In genomic region chr6:43817192-43817591, GRCh38 we compare ENCODE assay signal across 9 cellular contexts. TPM values are rescaled to one million over a fixed set of nuclear protein-coding genes. Genes with fewer than 3 reads are reported as not detected.
A peak's percentile ranks its signal among the peaks of the same experiment; 100 is the strongest.
DNase-seq lines count a peak whose midpoint lies in the region; ATAC-seq and TF ChIP-seq lines count a peak whose summit lies in the region.
"Had no signal": no experiment of that assay in that cellular context is flagged by ENCODE, and none has a peak within 500 bp of the region (broad histone marks: within the 10 kb centered on the region; RNA-seq: fewer than 3 reads in every experiment).

No MANE protein-coding gene starts in this region.

- H2AFZ ChIP-seq in MM.1S (ENCODE audit: low read length): 0 out of 2 replicates have a peak overlapping the region, but pooled peaks have one; percentile 15

- H4K20me1 ChIP-seq in MM.1S (ENCODE audit: insufficient read depth, low read length): no peaks in the 10 kb centered on the region

- H3K4me1 ChIP-seq in MM.1S (ENCODE audit: low read length): peaks cover 3% of the 10 kb centered on the region

- no peak overlapping the region for H3K27ac Mint-ChIP-seq in activated naive CD4-positive, alpha-beta T cell treated with anti-CD3 and anti-CD28 coated beads for 36 hours

- CTCF ChIA-PET in GM10248 (lab: Yijun Ruan, JAX): interaction anchor here (0.9 to 1.9 kb wide), 7 partner anchors 9 to 57 kb away, joined by 3 to 6 read pairs (median 4); no protein-coding TSS in a partner anchor
- CTCF ChIA-PET in activated naive CD4-positive, alpha-beta T cell treated with anti-CD3 and anti-CD28 coated beads for 36 hours (lab: Charles Lee): interaction anchor here (0.7 to 1.6 kb wide), 6 partner anchors 10 to 96 kb away, joined by 3 to 6 read pairs (median 4); partner anchors contain the start of gene VEGFA

- H3K27me3 Mint-ChIP-seq in activated naive CD4-positive, alpha-beta T cell treated with anti-CD3 and anti-CD28 coated beads for 36 hours (ENCODE audit: low read depth): no peaks in the 10 kb centered on the region

- no peak overlapping the region for H3K4me3 ChIP-seq in MM.1S (ENCODE audit: low read length)
- H3K4me3 ChIP-seq: SK-N-MC had no signal

- no peaks in the 10 kb centered on the region for H3K36me3 ChIP-seq in MM.1S (replicated peaks; ENCODE audit: insufficient read depth, low read length)

- no peak overlapping the region for H3K4me3 Mint-ChIP-seq in activated naive CD4-positive, alpha-beta T cell treated with anti-CD3 and anti-CD28 coated beads for 36 hours

- H3K4me1 Mint-ChIP-seq in activated naive CD4-positive, alpha-beta T cell treated with anti-CD3 and anti-CD28 coated beads for 36 hours (ENCODE audit: low read depth): peaks cover 7% of the 10 kb centered on the region

- H3K27ac ChIP-seq in MM.1S (ENCODE audit: low read length): no peak overlapping the region
- H3K27ac ChIP-seq: SK-N-MC had no signal

- H3K79me2 ChIP-seq in MM.1S (ENCODE audit: low read length): no peaks in the 10 kb centered on the region

- H3F3A ChIP-seq in MM.1S (ENCODE audit: insufficient read depth, low read length): no peaks in the 10 kb centered on the region

- ATAC-seq in left lobe of liver (peak; percentile 78), GM19035 (IDR thresholded peaks at IDR 0.05; ENCODE audit: unreplicated experiment) (no peak), GM21515 (IDR thresholded peaks at IDR 0.05; ENCODE audit: unreplicated experiment) (no peak), HG03159 (IDR thresholded peaks at IDR 0.05; ENCODE audit: unreplicated experiment) (no peak), GM19455 (IDR thresholded peaks at IDR 0.05; ENCODE audit: unreplicated experiment) (no peak)

- DNase-seq in GM10248 (ENCODE audit: extremely low spot score) (peak; percentile 45), MM.1S (peak; percentile 48), left lobe of liver (ENCODE audit: low spot score) (no peak)
- peak; percentile 42 for DNase-seq in activated naive CD4-positive, alpha-beta T cell treated with anti-CD3 and anti-CD28 coated beads for 36 hours

- no peak overlapping the region for H3K9ac ChIP-seq in MM.1S (ENCODE audit: low read length)

- no peaks in the 10 kb centered on the region for H3K27me3 ChIP-seq in MM.1S (replicated peaks; ENCODE audit: insufficient read depth, low read length)

- peak; percentile 19 for TF ChIP-seq CTCF in GM10248 (IDR thresholded peaks at IDR 0.05; ENCODE audit: control extremely low read depth, extremely low read depth, low read depth, missing control alignments)
- TF ChIP-seq CTCF in MM.1S (IDR thresholded peaks at IDR 0.05; ENCODE audit: low read length): peak; percentile 44

- H3K9me2 ChIP-seq in MM.1S (replicated peaks; ENCODE audit: insufficient read depth, low read length): no peaks in the 10 kb centered on the region

- H3K9me3 ChIP-seq in MM.1S (replicated peaks; ENCODE audit: insufficient read depth, low read length): no peaks in the 10 kb centered on the region

- H3K36me3 Mint-ChIP-seq in activated naive CD4-positive, alpha-beta T cell treated with anti-CD3 and anti-CD28 coated beads for 36 hours (ENCODE audit: low read depth): no peaks in the 10 kb centered on the region

- POLR2A ChIA-PET in GM10248 (lab: Yijun Ruan, JAX): interaction anchor here (1.0 kb wide), 1 partner anchor 47 kb away, joined by 4 read pairs; the partner anchor contains the start of gene VEGFA

- no peaks in the 10 kb centered on the region for H3K9me3 Mint-ChIP-seq in activated naive CD4-positive, alpha-beta T cell treated with anti-CD3 and anti-CD28 coated beads for 36 hours

- H3K4me2 ChIP-seq in MM.1S (ENCODE audit: low read depth, low read length): no peak overlapping the region

- intact Hi-C loops in activated naive CD4-positive, alpha-beta T cell treated with anti-CD3 and anti-CD28 coated beads for 36 hours (cut with micrococcal nuclease): no loop called here

RNA-seq across cellular contexts. Expression of gene VEGFA, which starts 47.2 kb away (rescaled TPM):
- 10 to 100 TPM; 35.9 to 37.3 TPM for total RNA-seq in activated naive CD4-positive, alpha-beta T cell treated with anti-CD3 and anti-CD28 coated beads for 36 hours
- total RNA-seq in left lobe of liver: 135 TPM
